16 cellular contexts compared by ENCODE assay signal in the genomic region with DNA sequence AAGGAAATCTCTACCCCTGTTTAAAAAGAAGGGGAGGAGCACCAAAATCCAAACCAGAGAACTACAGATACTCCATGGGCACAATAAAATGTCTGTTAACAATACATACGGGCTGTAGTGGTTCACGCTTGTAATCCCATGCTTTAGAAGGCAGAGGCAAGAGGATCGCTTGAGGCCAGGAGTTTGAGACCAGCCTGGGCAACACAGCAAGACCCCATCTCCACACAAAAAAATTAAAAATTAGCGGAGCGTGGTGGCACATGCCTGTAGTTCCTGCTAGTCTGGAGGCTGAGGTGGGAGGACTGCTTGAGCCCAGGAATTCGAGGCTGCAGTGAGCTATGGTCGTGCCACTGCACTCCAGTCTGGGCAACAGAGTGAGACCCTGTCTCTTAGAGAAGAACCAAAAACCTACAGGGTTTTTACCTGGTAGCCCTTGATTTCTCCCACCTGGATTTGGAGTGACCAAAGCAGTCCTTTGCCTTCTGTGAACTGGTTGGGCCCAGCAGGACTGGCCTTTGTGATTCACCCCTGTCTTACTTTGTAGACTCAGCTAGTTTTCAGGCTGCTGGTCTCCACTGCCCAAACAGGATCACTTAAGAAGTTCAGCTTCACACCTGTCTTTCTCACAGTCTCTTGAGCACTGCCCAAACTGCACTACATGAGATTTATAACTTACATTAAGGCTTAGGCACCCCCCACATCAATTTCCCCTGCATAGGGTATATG. TPM values are rescaled to one million over a fixed set of nuclear protein-coding genes. Genes with fewer than 3 reads are reported as not detected.
DNase-seq lines count a peak whose midpoint lies in the region; ATAC-seq and TF ChIP-seq lines count a peak whose summit lies in the region.
"Had no signal": no experiment of that assay in that cellular context is flagged by ENCODE, and none has a peak within 500 bp of the region (broad histone marks: within the 10 kb centered on the region; RNA-seq: fewer than 3 reads in every experiment).

No MANE protein-coding gene starts in this region.

- DNase-seq in right cardiac atrium (no peak), right atrium auricular region (ENCODE audit: low spot score) (no peak), activated gamma-delta T cell (lab: John Stamatoyannopoulos, UW) (no peak), AG08396 (ENCODE audit: low spot score) (no peak), ovary (no peak), GF-D8 (lab: John Stamatoyannopoulos, UW) (no peak)
- DNase-seq: activated CD4-positive, alpha-beta T cell treated with anti-CD3 and anti-CD28 coated beads, Interleukin-2, amount 50 U/mL, for 1 hour; activated T-cell treated with anti-CD3 and anti-CD28 coated beads, Interleukin-2, amount 50 U/mL, for 1 hour; immature natural killer cell; Kasumi-1; NCI-H1436 treated with DMSO at 0.1 percent for 48 hours; NK-92 treated with Interleukin-12 subunit alpha and Interleukin-12 subunit beta, amount 100 ng/mL, for 24 hours; stimulated activated CD4-positive, alpha-beta T cell treated with anti-CD3 and anti-CD28 coated beads, Interleukin-12 subunit alpha, Interleukin-12 subunit beta, amount 100 ng/mL, for 4 hours; stimulated activated naive CD4-positive, alpha-beta T cell treated with Interleukin-2 at 50 U/mL for 16 hours had no signal

- no peak for TF ChIP-seq EP300 in ovary (IDR thresholded peaks at IDR 0.05)

- intact Hi-C loops in right cardiac atrium (cut with DNase I) (loop anchor here in 1 of 4 donors (10.0 kb wide), 1 partner anchor 101 kb away; no protein-coding TSS in a partner anchor), ovary (cut with DNase I) (no loop called here)

- H3K27me3 Mint-ChIP-seq in nephron (ENCODE audit: low read depth), result peaks cover 30% of the 10 kb centered on the region

- H3K9me3 Mint-ChIP-seq in nephron, result peaks cover 2% of the 10 kb centered on the region

- H3K36me3 ChIP-seq in right atrium auricular region, result no peaks in the 10 kb centered on the region
- no peaks in the 10 kb centered on the region for H3K36me3 ChIP-seq in ectodermal cell (ENCODE audit: control insufficient read depth, insufficient read depth, low read length)
- H3K36me3 ChIP-seq in ovary, result no peaks in the 10 kb centered on the region

- H3K4me1 Mint-ChIP-seq in nephron, result no peaks in the 10 kb centered on the region

- TF ChIP-seq CTCF in right atrium auricular region (IDR thresholded peaks at IDR 0.05), result no peak
- no peak for TF ChIP-seq CTCF in nephron (IDR thresholded peaks at IDR 0.05; ENCODE audit: unreplicated experiment in 3 of 3)
- no peak for TF ChIP-seq CTCF in ovary (IDR thresholded peaks at IDR 0.05)

- no peaks in the 10 kb centered on the region for H3K9me3 ChIP-seq in right cardiac atrium (ENCODE audit: control insufficient read depth, low read length)
- no peaks in the 10 kb centered on the region for H3K9me3 ChIP-seq in right atrium auricular region
- H3K9me3 ChIP-seq in ectodermal cell (ENCODE audit: control insufficient read depth, low read length), result no peaks in the 10 kb centered on the region
- H3K9me3 ChIP-seq in ovary, result no peaks in the 10 kb centered on the region

- H3K4me1 ChIP-seq in right cardiac atrium (ENCODE audit: control insufficient read depth, insufficient read depth, low read length), result peaks cover 2% of the 10 kb centered on the region
- H3K4me1 ChIP-seq in right atrium auricular region, result peaks cover 0 to 31% of the 10 kb centered on the region in 2 donors
- peaks cover 6% of the 10 kb centered on the region for H3K4me1 ChIP-seq in ectodermal cell (ENCODE audit: control insufficient read depth, insufficient read depth, low read length)
- H3K4me1 ChIP-seq in ovary (ENCODE audit: insufficient read depth), result peaks cover 3% of the 10 kb centered on the region

- H3K27ac Mint-ChIP-seq in nephron, result no peak overlapping the region
- H3K27ac Mint-ChIP-seq: immature natural killer cell had no signal

- no peak for TF ChIP-seq POLR2A in ovary (IDR thresholded peaks at IDR 0.05)

- H3K4me3 ChIP-seq in right cardiac atrium (ENCODE audit: low read length), result peak overlapping the region; percentile 70
- no peak overlapping the region for H3K4me3 ChIP-seq in right atrium auricular region
- H3K4me3 ChIP-seq in ectodermal cell (ENCODE audit: insufficient read depth, low read depth, low read length), result peak overlapping the region; percentile 46
- H3K4me3 ChIP-seq in ovary, result no peak overlapping the region

- H3K36me3 Mint-ChIP-seq in nephron (ENCODE audit: low read depth), result no peaks in the 10 kb centered on the region
- H3K36me3 Mint-ChIP-seq: immature natural killer cell had no signal

- 91% methylated on average over 7 of the region's 7 CpGs for WGBS in right cardiac atrium
- 92 to 95% methylated on average over 7 of the region's 7 CpGs for WGBS in ectodermal cell, 2 experiments
- WGBS in ovary, 3 donors, result 85 to 92% (median 86%) methylated on average over 7 of the region's 7 CpGs

- no peaks in the 10 kb centered on the region for H3K27me3 ChIP-seq in right cardiac atrium (ENCODE audit: control insufficient read depth, insufficient read depth)
- no peaks in the 10 kb centered on the region for H3K27me3 ChIP-seq in right atrium auricular region
- peaks cover 52% of the 10 kb centered on the region for H3K27me3 ChIP-seq in ectodermal cell (ENCODE audit: control insufficient read depth, insufficient read depth, low read length, poor library complexity, severe bottlenecking)
- no peaks in the 10 kb centered on the region for H3K27me3 ChIP-seq in ovary

- H3K4me3 Mint-ChIP-seq in nephron, result peak overlapping the region; percentile 70 to 82 (median 77)

- ATAC-seq in right cardiac atrium, result no peak

- H3K27ac ChIP-seq in right cardiac atrium (ENCODE audit: low read length) (no peak overlapping the region), right atrium auricular region (peak overlapping the region in 1 of 2 donors; percentile 70), ectodermal cell (ENCODE audit: insufficient read depth, low read depth, low read length, poor library complexity, severe bottlenecking) (no peak overlapping the region), ovary (no peak overlapping the region)

RNA-seq across cellular contexts. Expression of a gene that starts 38.7 kb away (rescaled TPM):
- total RNA-seq in right cardiac atrium (10 to 100 TPM; 31.0 to 53.4 (median 43.0) TPM), right atrium auricular region (10 to 100 TPM; 40.0 to 51.3 TPM), ovary (10 to 100 TPM in 3 of 7 donors, 1 to 10 TPM in 4; 5.8 to 31.4 (median 9.9) TPM)
- polyA plus RNA-seq in right cardiac atrium (24.9 TPM), ovary (10 to 100 TPM in 1 of 2 donors, 1 to 10 TPM in 1; 7.3 to 19.3 TPM)
- 0.76 TPM for polyA plus RNA-seq in ectodermal cell (2013, experiment 1 of 4)
- polyA plus RNA-seq in ectodermal cell (2013, experiment 2 of 4), result 0.59 TPM
- 1.1 TPM for polyA plus RNA-seq in ectodermal cell (2013, experiment 3 of 4)
- polyA plus RNA-seq in ectodermal cell (2013, experiment 4 of 4), result 1.0 TPM
- polyA plus RNA-seq: immature natural killer cell had no signal

Comparison
In these comparisons a context has a peak if more than half of its experiments do, and no peak if none do; other contexts are left out.
1. H3K4me3 ChIP-seq: peak in right cardiac atrium (single experiment) and ectodermal cell (single experiment); none in right atrium auricular region (0 of 2) and ovary (single experiment).